In genomic region chr14:34059037-34059924, GRCh38 we compare ENCODE assay signal across 8 cellular contexts.
DNase-seq lines count a peak whose midpoint lies in the region; ATAC-seq and TF ChIP-seq lines count a peak whose summit lies in the region.

No MANE protein-coding gene starts in this region.

- POLR2A ChIA-PET in HCT116 (lab: Charles Lee), result interaction anchor here (1.1 to 2.1 kb wide), 6 partner anchors 8 to 91 kb away, joined by 3 to 11 read pairs (median 4); no protein-coding TSS in a partner anchor

- no peaks in the 10 kb centered on the region for H3K9me2 ChIP-seq in HCT116 (ENCODE audit: insufficient read depth)
- H3K9me2 ChIP-seq in MM.1S (replicated peaks; ENCODE audit: insufficient read depth, low read length), result no peaks in the 10 kb centered on the region

- peak overlapping the region; percentile 75 for H3K4me2 ChIP-seq in HCT116 (ENCODE audit: low read length)
- H3K4me2 ChIP-seq in MM.1S (ENCODE audit: low read depth, low read length), result no peak overlapping the region

- no peaks in the 10 kb centered on the region for H3K79me2 ChIP-seq in HCT116 (ENCODE audit: insufficient read depth, low read length)
- no peaks in the 10 kb centered on the region for H3K79me2 ChIP-seq in MM.1S (ENCODE audit: low read length)

- no peak for TF ChIP-seq RAD21 in HCT116 (IDR thresholded peaks at IDR 0.05; ENCODE audit: low read depth)

- peaks cover 2% of the 10 kb centered on the region for H3K27me3 Mint-ChIP-seq in glutamatergic neuron (ENCODE audit: unreplicated experiment)

- in situ Hi-C loops in gastrocnemius medialis (cut with MboI; ENCODE audit: low sequenced_read_pairs in 4 of 4), result no loop called here

- no peak for TF ChIP-seq CTCF in HCT116 (IDR thresholded peaks at IDR 0.05 in 2 of 3, conservative IDR thresholded peaks at IDR 0.05 in 1 of 3; ENCODE audit: borderline replicate concordance in 1 of 3, insufficient read depth in 1 of 3, low read depth in 2 of 3, low read length in 2 of 3)
- no peak for TF ChIP-seq CTCF in WI38 (IDR thresholded peaks at IDR 0.05; ENCODE audit: low read depth, low read length)
- no peak for TF ChIP-seq CTCF in glutamatergic neuron (IDR thresholded peaks at IDR 0.05; ENCODE audit: partially characterized antibody, unreplicated experiment)
- TF ChIP-seq CTCF in gastrocnemius medialis (IDR thresholded peaks at IDR 0.05 in 4 of 5, conservative IDR thresholded peaks at IDR 0.05 in 1 of 5), result no peak
- no peak for TF ChIP-seq CTCF in MM.1S (IDR thresholded peaks at IDR 0.05; ENCODE audit: low read length)

- peak overlapping the region; percentile 82 for H3K27ac ChIP-seq in HCT116 (ENCODE audit: low read depth, low read length)
- H3K27ac ChIP-seq in gastrocnemius medialis, result peak overlapping the region; percentile 91 to 97 (median 94)
- H3K27ac ChIP-seq in MM.1S (ENCODE audit: low read length), result no peak overlapping the region

- H3K9ac ChIP-seq in HCT116 (ENCODE audit: low read length), result peak overlapping the region; percentile 67
- no peak overlapping the region for H3K9ac ChIP-seq in MM.1S (ENCODE audit: low read length)

- no peaks in the 10 kb centered on the region for H3K36me3 Mint-ChIP-seq in glutamatergic neuron (ENCODE audit: unreplicated experiment)

- peak overlapping the region; percentile 42 to 63 for H3K4me3 ChIP-seq in HCT116 (replicated peaks in 1 of 2; ENCODE audit: low read depth in 1 of 2, low read length in 2 of 2)
- H3K4me3 ChIP-seq in WI38 (ENCODE audit: low read depth, low read length), result peak overlapping the region; percentile 56
- peak overlapping the region; percentile 62 to 87 (median 70) for H3K4me3 ChIP-seq in gastrocnemius medialis
- H3K4me3 ChIP-seq in MM.1S (ENCODE audit: low read length), result no peak overlapping the region

- TSS peak; percentile 82 for BruUV-seq in HCT116 (replicated peaks; lab: Mats Ljungman, UMichigan)

- RAD21 ChIA-PET in HCT116 (lab: Charles Lee; ENCODE audit: low non-redundant PET in 1 of 2, low total read pairs in 2 of 2, uncharacterized antibody in 2 of 2, unreplicated experiment in 2 of 2), result no interaction called here

- no peaks in the 10 kb centered on the region for H3K9me3 Mint-ChIP-seq in glutamatergic neuron (ENCODE audit: unreplicated experiment)

- no peaks in the 10 kb centered on the region for H3K27me3 ChIP-seq in HCT116 (ENCODE audit: insufficient read depth, low read length)
- H3K27me3 ChIP-seq in gastrocnemius medialis, result no peaks in the 10 kb centered on the region
- H3K27me3 ChIP-seq in MM.1S (replicated peaks; ENCODE audit: insufficient read depth, low read length), result no peaks in the 10 kb centered on the region

- peaks cover 8 to 33% of the 10 kb centered on the region in 2 experiments; a peak in 3 of 4 replicates for H3K4me1 ChIP-seq in HCT116 (ENCODE audit: control insufficient read depth in 1 of 2, insufficient read depth in 2 of 2, low read length in 2 of 2)
- peaks cover 22 to 26% of the 10 kb centered on the region in 2 donors for H3K4me1 ChIP-seq in gastrocnemius medialis
- H3K4me1 ChIP-seq in MM.1S (ENCODE audit: low read length), result no peaks in the 10 kb centered on the region

- DNase-seq in HCT116 (ENCODE audit: low read depth, low spot score) (no peak), glutamatergic neuron (no peak), gastrocnemius medialis (no peak), GM19240 (ENCODE audit: insufficient read length, low spot score) (no peak), MM.1S (no peak), NCI-H2171 treated with DMSO at 0.1 percent for 48 hours (lab: John Stamatoyannopoulos, UW) (no peak)
- DNase-seq in activated CD4-positive, alpha-beta T cell treated with anti-CD3 and anti-CD28 coated beads, Interleukin-2, amount 50 U/mL, for 48 hours, result no peak

- H3K4me1 Mint-ChIP-seq in glutamatergic neuron (ENCODE audit: low read depth, unreplicated experiment), result no peaks in the 10 kb centered on the region

- no peak for TF ChIP-seq POLR2A in HCT116 (IDR thresholded peaks at IDR 0.05; ENCODE audit: borderline replicate concordance, extremely low read depth, insufficient read depth, insufficient read length)
- TF ChIP-seq POLR2A in gastrocnemius medialis (IDR thresholded peaks at IDR 0.05), result no peak

- H4K20me1 ChIP-seq in HCT116 (ENCODE audit: insufficient read depth) (no peaks in the 10 kb centered on the region), MM.1S (ENCODE audit: insufficient read depth, low read length) (no peaks in the 10 kb centered on the region)

- H3F3A ChIP-seq in MM.1S (ENCODE audit: insufficient read depth, low read length), result no peaks in the 10 kb centered on the region

- ATAC-seq in HCT116 (no peak), gastrocnemius medialis (no peak)

- H3K36me3 ChIP-seq in HCT116 (ENCODE audit: control insufficient read depth in 1 of 2, insufficient read depth in 2 of 2, low read length in 2 of 2), result no peaks in the 10 kb centered on the region
- H3K36me3 ChIP-seq in gastrocnemius medialis, result no peaks in the 10 kb centered on the region
- H3K36me3 ChIP-seq in MM.1S (replicated peaks; ENCODE audit: insufficient read depth, low read length), result no peaks in the 10 kb centered on the region

- H3K9me3 ChIP-seq in HCT116 (ENCODE audit: control insufficient read depth in 1 of 2, insufficient read depth in 1 of 2, low read depth in 1 of 2, low read length in 2 of 2) (no peaks in the 10 kb centered on the region), gastrocnemius medialis (no peaks in the 10 kb centered on the region), MM.1S (replicated peaks; ENCODE audit: insufficient read depth, low read length) (no peaks in the 10 kb centered on the region)

- H3K27ac Mint-ChIP-seq in glutamatergic neuron (ENCODE audit: unreplicated experiment), result peak overlapping the region; percentile 43

- intact Hi-C loops in HCT116 (cut with micrococcal nuclease), result no loop called here
- intact Hi-C loops in gastrocnemius medialis (cut with DNase I; ENCODE audit: low total_unique reads), result loop anchor here (5.0 kb wide), 1 partner anchor 33 kb away; no protein-coding TSS in a partner anchor

- H2AFZ ChIP-seq in HCT116 (ENCODE audit: low read depth, low read length, poor library complexity, severe bottlenecking) (no peak overlapping the region), MM.1S (ENCODE audit: low read length) (no peak overlapping the region)

- CTCF ChIA-PET in HCT116 (lab: Charles Lee), result interaction anchor here (0.9 to 2.2 kb wide), 4 partner anchors 7 to 211 kb away, joined by 3 to 10 read pairs (median 4); no protein-coding TSS in a partner anchor

- H3K4me3 Mint-ChIP-seq in glutamatergic neuron (ENCODE audit: unreplicated experiment), result peak overlapping the region; percentile 75

TF ChIP-seq in HCT116, 20 proteins besides CTCF, POLR2A, EP300 and RAD21:
- TF ChIP-seq JUND (IDR thresholded peaks at IDR 0.05) (no peak), REST (IDR thresholded peaks at IDR 0.05; ENCODE audit: low read depth) (no peak), MAX (IDR thresholded peaks at IDR 0.05) (no peak), CEBPB (IDR thresholded peaks at IDR 0.05; ENCODE audit: low read depth) (no peak), YY1 (IDR thresholded peaks at IDR 0.05; ENCODE audit: extremely low read depth, insufficient replicate concordance, low read depth, low read length) (no peak), ZFX (IDR thresholded peaks at IDR 0.05) (no peak), POLR2AphosphoS5 (IDR thresholded peaks at IDR 0.05; ENCODE audit: low read depth, low read length) (no peak), EGR1 (IDR thresholded peaks at IDR 0.05; ENCODE audit: low read depth) (no peak), ZNF274 (IDR thresholded peaks at IDR 0.05; ENCODE audit: low read depth, low read length) (no peak), TCF7L2 (IDR thresholded peaks at IDR 0.05; ENCODE audit: borderline replicate concordance, extremely low read depth, insufficient read depth, insufficient read length) (no peak), SP1 (IDR thresholded peaks at IDR 0.05; ENCODE audit: low read depth) (no peak)
